ENCODE assay signal across 1 cellular context in the genomic region with DNA sequence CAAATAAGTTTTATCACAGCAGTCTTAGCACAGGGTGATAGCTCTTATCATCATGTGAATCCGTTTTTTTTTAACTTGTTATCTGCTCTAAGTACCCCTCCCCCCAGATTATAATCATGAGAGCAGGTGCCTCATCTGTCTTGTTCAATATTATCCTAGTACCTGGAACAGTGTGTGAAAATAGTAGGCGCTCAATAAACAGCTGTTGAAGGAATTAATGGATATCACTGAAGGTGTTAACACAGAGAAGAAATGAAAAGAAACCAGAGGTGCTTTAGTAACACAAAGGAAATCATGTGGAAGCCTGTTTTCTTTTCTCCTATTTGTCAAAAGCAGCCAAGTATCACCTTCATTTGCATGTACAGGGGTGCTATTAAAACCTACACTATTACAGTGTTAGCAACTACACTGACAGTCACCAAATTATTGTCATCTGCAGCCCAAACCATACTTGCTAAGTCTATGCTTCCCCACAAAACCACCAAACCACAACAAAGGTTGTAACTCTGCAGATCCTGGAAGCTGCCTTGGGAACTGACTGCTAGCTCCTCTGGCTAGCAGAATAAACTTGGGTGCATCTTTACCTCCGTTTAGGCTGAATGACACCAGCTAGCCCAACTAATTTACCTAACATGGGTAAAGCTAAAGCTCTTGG.
TF ChIP-seq lines count a peak whose summit lies in the region.

No MANE protein-coding gene starts in this region.

TF ChIP-seq in WTC11, 78 proteins besides CTCF, POLR2A, EP300 and RAD21 (continued from another document):
- no peak for TF ChIP-seq IRF2 (CRISPR knock-in tag; IDR thresholded peaks at IDR 0.05; ENCODE audit: borderline replicate concordance, low read depth)
- TF ChIP-seq, protein P1, sequence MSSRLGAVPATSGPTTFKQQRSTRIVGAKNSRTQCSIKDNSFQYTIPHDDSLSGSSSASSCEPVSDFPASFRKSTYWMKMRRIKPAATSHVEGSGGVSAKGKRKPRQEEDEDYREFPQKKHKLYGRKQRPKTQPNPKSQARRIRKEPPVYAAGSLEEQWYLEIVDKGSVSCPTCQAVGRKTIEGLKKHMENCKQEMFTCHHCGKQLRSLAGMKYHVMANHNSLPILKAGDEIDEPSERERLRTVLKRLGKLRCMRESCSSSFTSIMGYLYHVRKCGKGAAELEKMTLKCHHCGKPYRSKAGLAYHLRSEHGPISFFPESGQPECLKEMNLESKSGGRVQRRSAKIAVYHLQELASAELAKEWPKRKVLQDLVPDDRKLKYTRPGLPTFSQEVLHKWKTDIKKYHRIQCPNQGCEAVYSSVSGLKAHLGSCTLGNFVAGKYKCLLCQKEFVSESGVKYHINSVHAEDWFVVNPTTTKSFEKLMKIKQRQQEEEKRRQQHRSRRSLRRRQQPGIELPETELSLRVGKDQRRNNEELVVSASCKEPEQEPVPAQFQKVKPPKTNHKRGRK (CRISPR knock-in tag; IDR thresholded peaks at IDR 0.05; ENCODE audit: borderline replicate concordance), result no peak
- no peak for TF ChIP-seq RELA (CRISPR knock-in tag; IDR thresholded peaks at IDR 0.05; ENCODE audit: borderline replicate concordance)
- TF ChIP-seq, protein P2, sequence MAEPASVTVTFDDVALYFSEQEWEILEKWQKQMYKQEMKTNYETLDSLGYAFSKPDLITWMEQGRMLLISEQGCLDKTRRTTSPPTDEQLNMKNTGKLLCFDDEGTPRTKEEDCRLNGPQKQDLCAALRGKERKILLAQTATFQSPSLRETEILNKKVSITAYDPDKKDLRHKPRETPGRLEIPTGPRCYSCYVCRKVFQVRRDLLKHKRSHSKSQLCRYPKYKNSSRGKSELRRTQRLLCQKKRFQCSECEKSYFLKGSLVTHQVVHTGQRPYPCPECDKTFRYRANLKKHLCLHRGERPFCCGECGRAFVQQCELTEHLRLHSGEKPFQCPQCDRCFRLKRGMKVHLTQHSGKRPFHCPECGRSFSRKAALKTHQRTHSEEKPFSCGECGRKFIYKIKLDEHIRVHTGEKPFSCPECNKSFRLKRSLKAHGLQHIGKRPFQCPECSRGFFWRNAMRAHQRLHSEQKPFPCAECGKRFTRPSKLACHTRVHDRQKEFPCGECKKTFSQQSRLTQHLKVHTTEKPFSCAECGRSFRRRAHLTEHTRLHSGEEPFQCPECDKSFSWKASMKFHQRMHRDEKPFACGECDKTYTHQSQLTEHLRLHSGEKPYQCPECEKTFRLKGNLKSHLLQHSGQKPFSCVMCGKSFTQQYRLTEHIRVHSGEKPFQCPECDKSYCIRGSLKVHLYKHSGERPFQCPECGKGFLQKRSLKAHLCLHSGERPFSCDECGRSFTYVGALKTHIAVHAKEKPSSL (CRISPR knock-in tag; conservative IDR thresholded peaks at IDR 0.05), result no peak
- no peak for TF ChIP-seq ZNF121 (CRISPR knock-in tag; IDR thresholded peaks at IDR 0.05)
- TF ChIP-seq ETV6 (CRISPR knock-in tag; IDR thresholded peaks at IDR 0.05), result no peak
- TF ChIP-seq, protein P3, sequence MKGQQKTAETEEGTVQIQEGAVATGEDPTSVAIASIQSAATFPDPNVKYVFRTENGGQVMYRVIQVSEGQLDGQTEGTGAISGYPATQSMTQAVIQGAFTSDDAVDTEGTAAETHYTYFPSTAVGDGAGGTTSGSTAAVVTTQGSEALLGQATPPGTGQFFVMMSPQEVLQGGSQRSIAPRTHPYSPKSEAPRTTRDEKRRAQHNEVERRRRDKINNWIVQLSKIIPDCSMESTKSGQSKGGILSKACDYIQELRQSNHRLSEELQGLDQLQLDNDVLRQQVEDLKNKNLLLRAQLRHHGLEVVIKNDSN (CRISPR knock-in tag; IDR thresholded peaks at IDR 0.05), result no peak
- no peak for TF ChIP-seq FOXP1 (CRISPR knock-in tag; IDR thresholded peaks at IDR 0.05; ENCODE audit: borderline replicate concordance)
- no peak for TF ChIP-seq TCF7 (CRISPR knock-in tag; IDR thresholded peaks at IDR 0.05; ENCODE audit: low read depth)
- TF ChIP-seq GABPB1 (CRISPR knock-in tag; IDR thresholded peaks at IDR 0.05), result no peak
- no peak for TF ChIP-seq NFATC4 (CRISPR knock-in tag; IDR thresholded peaks at IDR 0.05)
- TF ChIP-seq, protein P4, sequence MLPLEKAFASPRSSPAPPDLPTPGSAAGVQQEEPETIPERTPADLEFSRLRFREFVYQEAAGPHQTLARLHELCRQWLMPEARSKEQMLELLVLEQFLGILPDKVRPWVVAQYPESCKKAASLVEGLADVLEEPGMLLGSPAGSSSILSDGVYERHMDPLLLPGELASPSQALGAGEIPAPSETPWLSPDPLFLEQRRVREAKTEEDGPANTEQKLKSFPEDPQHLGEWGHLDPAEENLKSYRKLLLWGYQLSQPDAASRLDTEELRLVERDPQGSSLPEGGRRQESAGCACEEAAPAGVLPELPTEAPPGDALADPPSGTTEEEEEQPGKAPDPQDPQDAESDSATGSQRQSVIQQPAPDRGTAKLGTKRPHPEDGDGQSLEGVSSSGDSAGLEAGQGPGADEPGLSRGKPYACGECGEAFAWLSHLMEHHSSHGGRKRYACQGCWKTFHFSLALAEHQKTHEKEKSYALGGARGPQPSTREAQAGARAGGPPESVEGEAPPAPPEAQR (CRISPR knock-in tag; IDR thresholded peaks at IDR 0.05), result no peak
